In genomic region chr6:107973594-107973993, GRCh38 we compare ENCODE assay signal across 15 cellular contexts.
"Had no signal": no experiment of that assay in that cellular context is flagged by ENCODE, and none has a peak within 500 bp of the region (broad histone marks: within the 10 kb centered on the region; RNA-seq: fewer than 3 reads in every experiment).

No MANE protein-coding gene starts in this region.

- H3K27me3 ChIP-seq: heart left ventricle, right atrium auricular region, SJCRH30, tibial nerve had no signal

- H3K4me3 ChIP-seq: coronary artery, heart left ventricle, right atrium auricular region, SJCRH30, tibial nerve had no signal

- H3K36me3 ChIP-seq: heart left ventricle, right atrium auricular region, SJCRH30, tibial nerve had no signal

- ATAC-seq: heart left ventricle, natural killer cell had no signal

- H3K4me1 Mint-ChIP-seq: activated B cell treated with CpG ODN at 0.5 μM for 24 hours had no signal

- DNase-seq: activated B cell treated with CpG ODN at 0.5 μM for 24 hours; activated naive CD4-positive, alpha-beta T cell treated with anti-CD3 and anti-CD28 coated beads for 36 hours; caudate nucleus; foreskin melanocyte; heart left ventricle; natural killer cell; SJCRH30; stimulated activated CD4-positive, alpha-beta T cell treated with anti-CD3 and anti-CD28 coated beads, Interleukin-4, amount 100 ng/mL, for 24 hours; stimulated activated naive CD4-positive, alpha-beta T cell; substantia nigra; T-helper 2 cell had no signal

- H3K4me3 Mint-ChIP-seq: activated B cell treated with CpG ODN at 0.5 μM for 24 hours; activated naive CD4-positive, alpha-beta T cell treated with anti-CD3 and anti-CD28 coated beads for 36 hours; natural killer cell had no signal

- H3K27ac Mint-ChIP-seq: activated B cell treated with CpG ODN at 0.5 μM for 24 hours; activated naive CD4-positive, alpha-beta T cell treated with anti-CD3 and anti-CD28 coated beads for 36 hours; activated T-helper 2 cell treated with anti-CD3 and anti-CD28 coated beads, Interferon-gamma antibody, Interleukin-2, Interleukin-4, amounts not matched to agents 10 μg/mL and 5 μg/mL and 100 μg/mL, durations not matched to agents 14 hours and 24 hours and 36 hours; natural killer cell had no signal

- H3K36me3 Mint-ChIP-seq: natural killer cell had no signal

- H3K9me3 Mint-ChIP-seq: activated B cell treated with CpG ODN at 0.5 μM for 24 hours; activated naive CD4-positive, alpha-beta T cell treated with anti-CD3 and anti-CD28 coated beads for 36 hours; activated T-helper 2 cell treated with anti-CD3 and anti-CD28 coated beads, Interferon-gamma antibody, Interleukin-2, Interleukin-4, amounts not matched to agents 10 μg/mL and 5 μg/mL and 100 μg/mL, durations not matched to agents 14 hours and 24 hours and 36 hours; natural killer cell had no signal
